Comparison of ENCODE assay signal across 8 cellular contexts in genomic region chr5:151051066-151051930, GRCh38. TPM values are rescaled to one million over a fixed set of nuclear protein-coding genes. Genes with fewer than 3 reads are reported as not detected.
A peak's percentile ranks its signal among the peaks of the same experiment; 100 is the strongest.
DNase-seq lines count a peak whose midpoint lies in the region; ATAC-seq and TF ChIP-seq lines count a peak whose summit lies in the region.

No MANE protein-coding gene starts in this region.

- H3K4me3 Mint-ChIP-seq in activated CD8-positive, alpha-beta T cell treated with anti-CD3 and anti-CD28 coated beads, Interleukin-2, amount 10 ng/mL, durations not matched to agents 7 days and 5 days: no peak overlapping the region
- no peak overlapping the region for H3K4me3 Mint-ChIP-seq in effector memory CD8-positive, alpha-beta T cell
- H3K4me3 Mint-ChIP-seq in mesothelial cell of epicardium: no peak overlapping the region

- peak; percentile 71 for DNase-seq in activated gamma-delta T cell treated with Interleukin-2 at 50 U/mL for 16 hours
- DNase-seq in activated gamma-delta T cell (lab: John Stamatoyannopoulos, UW): no peak
- peak; percentile 37 for DNase-seq in NCI-H69 (lab: John Stamatoyannopoulos, UW)
- DNase-seq in activated CD8-positive, alpha-beta T cell treated with anti-CD3 and anti-CD28 coated beads, Interleukin-2, amount 10 ng/mL, durations not matched to agents 7 days and 5 days: peak; percentile 83
- DNase-seq in effector memory CD8-positive, alpha-beta T cell: peak; percentile 67 to 71 (median 70)
- peak in 1 of 2 experiments; percentile 71 for DNase-seq in mesothelial cell of epicardium (ENCODE audit: low spot score in 2 of 2, unreplicated experiment in 2 of 2)
- DNase-seq in stimulated activated CD8-positive, alpha-beta memory T cell treated with anti-CD3 and anti-CD28 coated beads, Interleukin-4, amount 100 ng/mL, for 24 hours (ENCODE audit: low read depth): peak; percentile 65

- peak; percentile 55 for TF ChIP-seq CTCF in mesothelial cell of epicardium (IDR thresholded peaks at IDR 0.05; ENCODE audit: unreplicated experiment)

- H3K36me3 Mint-ChIP-seq in activated CD8-positive, alpha-beta T cell treated with anti-CD3 and anti-CD28 coated beads, Interleukin-2, amount 10 ng/mL, durations not matched to agents 7 days and 5 days (ENCODE audit: low read depth): peaks cover 55% of the 10 kb centered on the region
- peaks cover 89% of the 10 kb centered on the region for H3K36me3 Mint-ChIP-seq in effector memory CD8-positive, alpha-beta T cell (ENCODE audit: insufficient read depth)
- peaks cover 33% of the 10 kb centered on the region for H3K36me3 Mint-ChIP-seq in mesothelial cell of epicardium

- H3K27ac Mint-ChIP-seq in activated CD8-positive, alpha-beta T cell treated with anti-CD3 and anti-CD28 coated beads, Interleukin-2, amount 10 ng/mL, durations not matched to agents 7 days and 5 days: peak overlapping the region; percentile 40
- peak overlapping the region in 1 of 2 donors; percentile 85 for H3K27ac Mint-ChIP-seq in effector memory CD8-positive, alpha-beta T cell
- H3K27ac Mint-ChIP-seq in mesothelial cell of epicardium: no peak overlapping the region

- no peaks in the 10 kb centered on the region for H3K9me3 Mint-ChIP-seq in activated CD8-positive, alpha-beta T cell treated with anti-CD3 and anti-CD28 coated beads, Interleukin-2, amount 10 ng/mL, durations not matched to agents 7 days and 5 days (ENCODE audit: insufficient read depth)
- no peaks in the 10 kb centered on the region for H3K9me3 Mint-ChIP-seq in effector memory CD8-positive, alpha-beta T cell
- no peaks in the 10 kb centered on the region for H3K9me3 Mint-ChIP-seq in mesothelial cell of epicardium

- H3K27me3 Mint-ChIP-seq in activated CD8-positive, alpha-beta T cell treated with anti-CD3 and anti-CD28 coated beads, Interleukin-2, amount 10 ng/mL, durations not matched to agents 7 days and 5 days (ENCODE audit: low read depth): no peaks in the 10 kb centered on the region
- no peaks in the 10 kb centered on the region for H3K27me3 Mint-ChIP-seq in effector memory CD8-positive, alpha-beta T cell
- H3K27me3 Mint-ChIP-seq in mesothelial cell of epicardium (ENCODE audit: low read depth): no peaks in the 10 kb centered on the region

- CTCF ChIA-PET in activated CD8-positive, alpha-beta T cell treated with anti-CD3 and anti-CD28 coated beads, Interleukin-2, amount 10 ng/mL, durations not matched to agents 7 days and 5 days (lab: Charles Lee): interaction anchor here (0.6 to 8.1 kb wide), 32 partner anchors 8 to 319 kb away, joined by 3 to 297 read pairs (median 5); partner anchors contain the start of genes ANXA6, GM2A, SMIM3 and TNIP1

- peaks cover 14% of the 10 kb centered on the region for H3K4me1 Mint-ChIP-seq in activated CD8-positive, alpha-beta T cell treated with anti-CD3 and anti-CD28 coated beads, Interleukin-2, amount 10 ng/mL, durations not matched to agents 7 days and 5 days (ENCODE audit: low read depth)
- H3K4me1 Mint-ChIP-seq in effector memory CD8-positive, alpha-beta T cell (ENCODE audit: low read depth in 2 of 2): peaks cover 14 to 24% of the 10 kb centered on the region in 2 donors
- no peaks in the 10 kb centered on the region for H3K4me1 Mint-ChIP-seq in mesothelial cell of epicardium

- POLR2A ChIA-PET in activated CD8-positive, alpha-beta T cell treated with anti-CD3 and anti-CD28 coated beads, Interleukin-2, amount 10 ng/mL, durations not matched to agents 7 days and 5 days (lab: Charles Lee): interaction anchor here (1.0 to 1.3 kb wide), 4 partner anchors 11 to 201 kb away, joined by 3 to 4 read pairs (median 4); partner anchors contain the start of gene GM2A

- peak; percentile 56 for ATAC-seq in HG02943 (IDR thresholded peaks at IDR 0.05; ENCODE audit: low read depth, unreplicated experiment)
- peak; percentile 84 for ATAC-seq in activated CD8-positive, alpha-beta T cell treated with anti-CD3 and anti-CD28 coated beads, Interleukin-2, amount 10 ng/mL, durations not matched to agents 7 days and 5 days
- peak; percentile 82 for ATAC-seq in effector memory CD8-positive, alpha-beta T cell (replicated peaks)

RNA-seq across cellular contexts. Expression of gene TNIP1, which starts 29.5 kb away (rescaled TPM):
- total RNA-seq in activated CD8-positive, alpha-beta T cell treated with anti-CD3 and anti-CD28 coated beads, Interleukin-2, amount 10 ng/mL, durations not matched to agents 7 days and 5 days: 100 to 1,000 TPM; 132 to 138 TPM
- 80.4 to 84.1 TPM (median 81.8 TPM) in 3 replicates for total RNA-seq in mesothelial cell of epicardium

RNA-seq across cellular contexts. Expression of gene GPX3, which starts 30.9 kb away (rescaled TPM):
- not detected for total RNA-seq in activated CD8-positive, alpha-beta T cell treated with anti-CD3 and anti-CD28 coated beads, Interleukin-2, amount 10 ng/mL, durations not matched to agents 7 days and 5 days
- 2.0 to 2.6 TPM (median 2.4 TPM) in 3 replicates for total RNA-seq in mesothelial cell of epicardium
